In the genomic region with DNA sequence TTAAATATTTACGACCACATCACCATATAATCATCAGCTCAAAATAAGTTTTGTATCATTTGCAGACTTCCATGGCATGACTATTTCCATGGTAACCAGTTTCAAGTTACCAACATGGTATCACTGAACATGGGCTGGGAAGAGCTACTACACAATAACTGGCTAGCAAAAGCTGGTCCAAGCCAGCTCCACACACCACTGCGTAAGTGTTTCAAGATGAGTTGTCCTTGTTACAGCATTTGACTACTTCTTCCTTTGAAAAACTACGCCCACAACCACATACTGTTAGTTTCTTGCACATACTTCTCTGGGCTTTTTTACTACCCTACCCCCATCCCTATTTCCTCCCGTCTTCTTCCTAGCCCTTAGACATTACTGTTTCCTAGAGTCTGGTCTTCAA, we compare ENCODE assay signal across 9 cellular contexts. TPM values are rescaled to one million over a fixed set of nuclear protein-coding genes. Genes with fewer than 3 reads are reported as not detected.
A peak's percentile ranks its signal among the peaks of the same experiment; 100 is the strongest.
DNase-seq lines count a peak whose midpoint lies in the region; ATAC-seq, FAIRE-seq and TF ChIP-seq lines count a peak whose summit lies in the region.
"Had no signal": no experiment of that assay in that cellular context is flagged by ENCODE, and none has a peak within 500 bp of the region (broad histone marks: within the 10 kb centered on the region; RNA-seq: fewer than 3 reads in every experiment).

No MANE protein-coding gene starts in this region.

- POLR2A ChIA-PET in GM12878 (lab: Charles Lee), result interaction anchor here (1.0 to 1.5 kb wide), 3 partner anchors 9 to 284 kb away, joined by 3 to 17 read pairs (median 3); a partner anchor contains a TSS

- peaks cover 72% of the 10 kb centered on the region for H3K79me2 ChIP-seq in GM12878 (ENCODE audit: control insufficient read depth, insufficient read depth, low read length)

- H3K27me3 ChIP-seq in GM12878 (replicated peaks in 1 of 2; ENCODE audit: control insufficient read depth in 2 of 2, insufficient read depth in 2 of 2, low read length in 1 of 2), result no peaks in the 10 kb centered on the region
- H3K27me3 ChIP-seq in vagina, result no peaks in the 10 kb centered on the region
- no peaks in the 10 kb centered on the region for H3K27me3 ChIP-seq in brain microvascular endothelial cell (replicated peaks)

- H3K36me3 ChIP-seq in GM12878 (ENCODE audit: control insufficient read depth in 2 of 2, insufficient read depth in 2 of 2, low read length in 1 of 2) (peaks cover 2 to 24% of the 10 kb centered on the region in 2 experiments), vagina (peaks cover 0 to 72% of the 10 kb centered on the region in 2 donors), brain microvascular endothelial cell (replicated peaks) (peaks cover 42% of the 10 kb centered on the region)

- intact Hi-C loops in GM12878 (cut with micrococcal nuclease; ENCODE audit: unreplicated experiment) (loop anchor here (5.0 kb wide), 1 partner anchor 1416 kb away; a partner anchor contains a TSS), vagina (cut with DNase I) (no loop called here)

- RAD21 ChIA-PET in GM12878 (lab: Charles Lee; ENCODE audit: unreplicated experiment), result interaction anchor here (0.7 to 4.4 kb wide), 5 partner anchors 10 to 185 kb away, joined by 3 to 39 read pairs (median 3); a partner anchor contains a TSS

- TF ChIP-seq RAD21 in GM12878 (IDR thresholded peaks at IDR 0.05; ENCODE audit: insufficient read depth, low read depth, low read length), result no peak

- TF ChIP-seq POLR2A in GM12878 (IDR thresholded peaks at IDR 0.05; ENCODE audit: low read depth, low read length) (no peak), vagina (IDR thresholded peaks at IDR 0.05) (no peak)

- peak; percentile 80 to 86; a peak in 3 of 4 replicates for TF ChIP-seq EP300 in GM12878 (IDR thresholded peaks at IDR 0.05; ENCODE audit: borderline replicate concordance in 1 of 2, control insufficient read depth in 1 of 2, low read depth in 2 of 2, low read length in 2 of 2)

- BruUV-seq in GM12878 (replicated peaks; lab: Mats Ljungman, UMichigan), result no TSS peak

- CTCF ChIA-PET in GM12878 (lab: Yijun Ruan, JAX), result interaction anchor here (0.7 to 1.9 kb wide), 11 partner anchors 10 to 278 kb away, joined by 3 to 19 read pairs (median 3); a partner anchor contains a TSS

- peaks cover 29% of the 10 kb centered on the region for H3K4me1 ChIP-seq in GM12878 (ENCODE audit: control insufficient read depth, insufficient read depth, low read length)
- peaks cover 63% of the 10 kb centered on the region for H3K4me1 ChIP-seq in vagina

- WGBS in GM12878 (ENCODE audit: insufficient coverage, insufficient replicate concordance, low lambda C conversion rate, missing lambda C conversion rate), result 0% methylated on average over 4 of the region's 4 CpGs

- H2AFZ ChIP-seq in GM12878 (ENCODE audit: control insufficient read depth, low read depth, low read length), result no peak overlapping the region

- in situ Hi-C loops in GM12878 (cut with MboI), result no loop called here
- in situ Hi-C loops in brain microvascular endothelial cell (cut with HindIII; ENCODE audit: low pct_ligation_motif_present, low sequenced_read_pairs), result no loop called here

- peak overlapping the region; percentile 46; the same call in 1 of the 2 replicates for H3K4me3 ChIP-seq in GM12878
- H3K4me3 ChIP-seq in vagina, result no peak overlapping the region
- no peak overlapping the region for H3K4me3 ChIP-seq in brain microvascular endothelial cell (ENCODE audit: low read depth, low read length)
- H3K4me3 ChIP-seq: lung had no signal

- peak; percentile 92 for FAIRE-seq in GM12878 (lab: Jason Lieb, UNC)

- H3K9me3 ChIP-seq in GM12878 (replicated peaks; ENCODE audit: control insufficient read depth, insufficient read depth, low read length) (no peaks in the 10 kb centered on the region), vagina (no peaks in the 10 kb centered on the region)

- SMC1A ChIA-PET in GM12878 (lab: Charles Lee; ENCODE audit: uncharacterized antibody, unreplicated experiment), result interaction anchor here (0.6 to 5.0 kb wide), 11 partner anchors 10 to 192 kb away, joined by 3 to 63 read pairs (median 4); a partner anchor contains a TSS

- DNase-seq in stimulated activated naive CD4-positive, alpha-beta T cell treated with Interleukin-2 at 50 U/mL for 16 hours (lab: John Stamatoyannopoulos, UW), result peak; percentile 42
- DNase-seq in stimulated activated naive CD4-positive, alpha-beta T cell (lab: John Stamatoyannopoulos, UW), result no peak
- DNase-seq in GM12878 (ENCODE audit: low read depth, low spot score) (peak; percentile 89), glomerular visceral epithelial cell (ENCODE audit: extremely low spot score) (no peak), vagina (ENCODE audit: extremely low spot score in 2 of 2) (no peak), NCI-H226 (no peak), brain microvascular endothelial cell (no peak)

- H3K27ac ChIP-seq in GM12878 (ENCODE audit: control insufficient read depth, insufficient read depth) (peak overlapping the region; percentile 68), vagina (no peak overlapping the region), brain microvascular endothelial cell (no peak overlapping the region)

- H3K9ac ChIP-seq in GM12878 (ENCODE audit: control insufficient read depth, insufficient read depth, low read length), result no peak overlapping the region; the same call in 1 of the 2 replicates

- H3K4me2 ChIP-seq in GM12878 (ENCODE audit: control insufficient read depth, insufficient read depth), result peak overlapping the region; percentile 60

- ATAC-seq in HG03159 (IDR thresholded peaks at IDR 0.05; ENCODE audit: unreplicated experiment) (peak; percentile 93), GM12878 (peak; percentile 95)

- no peak for TF ChIP-seq CTCF in GM12878 (IDR thresholded peaks at IDR 0.05 in 2 of 3, conservative IDR thresholded peaks at IDR 0.05 in 1 of 3; ENCODE audit: control insufficient read depth in 2 of 3, extremely low read depth in 1 of 3, insufficient read depth in 1 of 3, low read depth in 3 of 3, low read length in 3 of 3)
- TF ChIP-seq CTCF in vagina (IDR thresholded peaks at IDR 0.05), result no peak
- no peak for TF ChIP-seq CTCF in brain microvascular endothelial cell (IDR thresholded peaks at IDR 0.05; ENCODE audit: low read depth, low read length, missing control alignments)

- H4K20me1 ChIP-seq in GM12878 (ENCODE audit: control insufficient read depth, insufficient read depth), result peaks cover 3% of the 10 kb centered on the region; the same call in 1 of the 2 replicates

TF ChIP-seq in GM12878, 131 proteins besides CTCF, POLR2A, EP300 and RAD21 (continues in another document):
- no peak for TF ChIP-seq PAX8 (IDR thresholded peaks at IDR 0.05)
- TF ChIP-seq SMARCA5 (IDR thresholded peaks at IDR 0.05), result no peak
- TF ChIP-seq POU2F2 (IDR thresholded peaks at IDR 0.05; ENCODE audit: borderline replicate concordance, low read depth, low read length), result peak; percentile 62; the same call in 1 of the 3 replicates
- peak; percentile 82 for TF ChIP-seq NBN (IDR thresholded peaks at IDR 0.05)
- TF ChIP-seq, protein P1, sequence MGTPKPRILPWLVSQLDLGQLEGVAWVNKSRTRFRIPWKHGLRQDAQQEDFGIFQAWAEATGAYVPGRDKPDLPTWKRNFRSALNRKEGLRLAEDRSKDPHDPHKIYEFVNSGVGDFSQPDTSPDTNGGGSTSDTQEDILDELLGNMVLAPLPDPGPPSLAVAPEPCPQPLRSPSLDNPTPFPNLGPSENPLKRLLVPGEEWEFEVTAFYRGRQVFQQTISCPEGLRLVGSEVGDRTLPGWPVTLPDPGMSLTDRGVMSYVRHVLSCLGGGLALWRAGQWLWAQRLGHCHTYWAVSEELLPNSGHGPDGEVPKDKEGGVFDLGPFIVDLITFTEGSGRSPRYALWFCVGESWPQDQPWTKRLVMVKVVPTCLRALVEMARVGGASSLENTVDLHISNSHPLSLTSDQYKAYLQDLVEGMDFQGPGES (IDR thresholded peaks at IDR 0.05), result no peak
- no peak for TF ChIP-seq CHD4 (IDR thresholded peaks at IDR 0.05)
- TF ChIP-seq ZNF384 (IDR thresholded peaks at IDR 0.05; ENCODE audit: borderline replicate concordance, low read depth, low read length), result no peak
- no peak for TF ChIP-seq CEBPB (IDR thresholded peaks at IDR 0.05; ENCODE audit: borderline replicate concordance in 1 of 2, low read depth in 2 of 2, low read length in 2 of 2)
- TF ChIP-seq MEF2A (IDR thresholded peaks at IDR 0.05; ENCODE audit: insufficient read depth, low read depth, low read length), result peak; percentile 70
- peak; percentile 76 for TF ChIP-seq IKZF1 (conservative IDR thresholded peaks at IDR 0.05)
- no peak for TF ChIP-seq STAT1 (conservative IDR thresholded peaks at IDR 0.05)
- no peak for TF ChIP-seq SRF (IDR thresholded peaks at IDR 0.05; ENCODE audit: low read depth in 2 of 2, low read length in 2 of 2)
- TF ChIP-seq TCF3 (IDR thresholded peaks at IDR 0.05; ENCODE audit: borderline replicate concordance, insufficient read depth, low read depth, low read length), result no peak
- no peak for TF ChIP-seq NFXL1 (IDR thresholded peaks at IDR 0.05; ENCODE audit: borderline replicate concordance)

RNA-seq across cellular contexts. Expression of a gene that starts 8.5 kb away (rescaled TPM):
- total RNA-seq in GM12878 (2013; cell fraction: nucleolus; rRNA removed), result 161 TPM in 2 replicates
- 159 and 192 TPM in 2 replicates for total RNA-seq in GM12878 (2014; rRNA removed)
- 146 and 148 TPM in 2 replicates for total RNA-seq in GM12878 (2014; rRNA removed; fragmentation: Illumina TruSeq; extraction: Trizol)
- total RNA-seq in GM12878 (2021), result 186 and 199 TPM in 2 replicates
- polyA plus RNA-seq in GM12878 (2011; ENCODE audit: low read depth), result 77.0 TPM
- 447 and 530 TPM in 2 replicates for polyA plus RNA-seq in GM12878 (2011; rRNA removed)
- polyA plus RNA-seq in GM12878 (2011; cell fraction: cytosol; rRNA removed), result 179 and 184 TPM in 2 replicates
- 132 and 162 TPM in 2 replicates for polyA plus RNA-seq in GM12878 (2011; cell fraction: nucleus; rRNA removed)
- polyA plus RNA-seq in GM12878 (2012), result 176 TPM in 2 replicates
- polyA plus RNA-seq in GM12878 (2014; fragmentation: Illumina TruSeq; extraction: Trizol), result 223 and 232 TPM in 2 replicates
- 100 to 1,000 TPM; 145 to 229 TPM for polyA plus RNA-seq in GM12878 (2014; fragmentation: Nextera tagmentation; extraction: Ambion mirVana)
- 134 and 154 TPM in 2 replicates for polyA plus RNA-seq in GM12878 (2014; rRNA removed)
- 100 to 1,000 TPM; 237 to 247 TPM for polyA plus RNA-seq in GM12878 (2016; fragmentation: Nextera tagmentation; extraction: Ambion mirVana)
- polyA minus RNA-seq in GM12878 (2011; rRNA and poly(A)+ RNA removed), result 232 and 238 TPM in 2 replicates
- polyA minus RNA-seq in GM12878 (2011; cell fraction: cytosol; rRNA and poly(A)+ RNA removed), result 184 and 201 TPM in 2 replicates
- 123 and 186 TPM in 2 replicates for polyA minus RNA-seq in GM12878 (2011; cell fraction: nucleus; rRNA and poly(A)+ RNA removed)
- 115 TPM for total RNA-seq in vagina

Comparison
In these comparisons a context has a peak if more than half of its experiments do, and no peak if none do; other contexts are left out.
1. DNase-seq: peak in stimulated activated naive CD4-positive, alpha-beta T cell treated with Interleukin-2 at 50 U/mL for 16 hours (single experiment) and GM12878 (single experiment); none in stimulated activated naive CD4-positive, alpha-beta T cell (0 of 6), glomerular visceral epithelial cell (single experiment), vagina (0 of 2), NCI-H226 (single experiment) and brain microvascular endothelial cell (single experiment).